In the genomic region with DNA sequence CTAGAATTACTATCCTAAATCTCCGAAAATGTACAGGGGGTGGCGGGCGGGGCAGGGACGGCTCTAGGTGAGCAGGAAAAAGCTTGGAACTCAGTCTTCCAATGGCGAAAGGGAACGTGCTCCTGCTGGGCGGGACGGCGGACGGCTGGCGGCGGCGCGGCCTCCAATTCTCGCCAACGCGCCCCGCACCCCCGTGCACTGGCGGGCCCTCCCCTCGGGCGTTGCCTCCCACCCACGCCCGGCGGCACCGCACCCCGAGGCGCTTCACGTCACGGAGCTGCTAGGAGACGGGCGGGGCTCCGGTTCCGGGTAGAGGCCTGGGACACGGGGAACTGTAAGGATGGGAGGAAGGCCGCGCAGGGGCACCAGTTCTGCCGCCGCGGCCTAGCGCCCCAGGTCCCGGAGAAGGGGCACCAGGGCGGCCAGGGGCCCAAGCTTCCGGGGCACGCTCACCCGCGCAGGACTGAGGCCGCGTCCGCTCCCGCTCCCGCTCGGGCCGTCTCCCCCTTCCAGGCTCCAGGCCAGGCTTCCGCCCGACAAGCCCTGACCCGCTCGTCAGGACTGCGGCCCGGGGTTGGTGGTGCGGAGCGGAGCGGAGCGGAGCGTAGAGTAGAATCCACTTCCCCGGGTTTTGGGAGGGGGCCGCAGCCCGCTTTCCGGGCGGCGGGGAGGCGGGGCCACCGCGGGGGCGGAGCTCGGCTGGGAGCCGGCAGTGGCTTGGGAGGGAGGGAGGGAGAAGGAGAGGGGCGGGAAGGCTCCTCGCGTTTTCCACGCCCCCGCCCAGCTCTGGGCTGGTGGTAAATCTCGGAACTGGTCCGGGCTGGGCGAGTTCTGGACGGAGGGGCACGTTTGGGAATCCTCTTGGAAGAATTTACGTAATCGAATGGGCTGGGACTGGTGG, we compare ENCODE assay signal across 1 cellular context.
A peak's percentile ranks its signal among the peaks of the same experiment; 100 is the strongest.
TF ChIP-seq lines count a peak whose summit lies in the region.

DDX59 (minus strand) TSS at position 594 of the 901 bp plus-strand sequence. CDS start 3,167 bp downstream, outside the sequence.

TF ChIP-seq in HepG2, 621 proteins besides CTCF, POLR2A, EP300 and RAD21 (continued from another document and continues in another):
- TF ChIP-seq, protein P1, sequence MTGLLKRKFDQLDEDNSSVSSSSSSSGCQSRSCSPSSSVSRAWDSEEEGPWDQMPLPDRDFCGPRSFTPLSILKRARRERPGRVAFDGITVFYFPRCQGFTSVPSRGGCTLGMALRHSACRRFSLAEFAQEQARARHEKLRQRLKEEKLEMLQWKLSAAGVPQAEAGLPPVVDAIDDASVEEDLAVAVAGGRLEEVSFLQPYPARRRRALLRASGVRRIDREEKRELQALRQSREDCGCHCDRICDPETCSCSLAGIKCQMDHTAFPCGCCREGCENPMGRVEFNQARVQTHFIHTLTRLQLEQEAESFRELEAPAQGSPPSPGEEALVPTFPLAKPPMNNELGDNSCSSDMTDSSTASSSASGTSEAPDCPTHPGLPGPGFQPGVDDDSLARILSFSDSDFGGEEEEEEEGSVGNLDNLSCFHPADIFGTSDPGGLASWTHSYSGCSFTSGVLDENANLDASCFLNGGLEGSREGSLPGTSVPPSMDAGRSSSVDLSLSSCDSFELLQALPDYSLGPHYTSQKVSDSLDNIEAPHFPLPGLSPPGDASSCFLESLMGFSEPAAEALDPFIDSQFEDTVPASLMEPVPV (CRISPR knock-in tag; IDR thresholded peaks at IDR 0.05): 0 out of 2 replicates have a peak, but pooled peaks have one; percentile 75
- TF ChIP-seq, protein P2, sequence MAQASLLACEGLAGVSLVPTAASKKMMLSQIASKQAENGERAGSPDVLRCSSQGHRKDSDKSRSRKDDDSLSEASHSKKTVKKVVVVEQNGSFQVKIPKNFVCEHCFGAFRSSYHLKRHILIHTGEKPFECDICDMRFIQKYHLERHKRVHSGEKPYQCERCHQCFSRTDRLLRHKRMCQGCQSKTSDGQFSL (CRISPR knock-in tag; IDR thresholded peaks at IDR 0.05): 0 out of 2 replicates have a peak, but pooled peaks have one; percentile 49
- TF ChIP-seq ARID2 (CRISPR knock-in tag; IDR thresholded peaks at IDR 0.05; ENCODE audit: borderline replicate concordance) (peak; percentile 80; the same call in 1 of the 2 replicates), KDM4B (CRISPR knock-in tag; IDR thresholded peaks at IDR 0.05) (peak; percentile 78; the same call in 1 of the 2 replicates), ZNF335 (CRISPR knock-in tag; IDR thresholded peaks at IDR 0.05) (no peak), ZNF33B (CRISPR knock-in tag; IDR thresholded peaks at IDR 0.05) (peak; percentile 74), PHF21A (CRISPR knock-in tag; IDR thresholded peaks at IDR 0.05) (peak; percentile 83), ZNF614 (CRISPR knock-in tag; IDR thresholded peaks at IDR 0.05; ENCODE audit: borderline replicate concordance) (no peak; the same call in 1 of the 2 replicates), ZNF883 (CRISPR knock-in tag; IDR thresholded peaks at IDR 0.05; ENCODE audit: not compliant biosample characterization) (peak; percentile 76), CHCHD3 (CRISPR knock-in tag; IDR thresholded peaks at IDR 0.05) (0 out of 2 replicates have a peak, but pooled peaks have one; percentile 30), NFYC (CRISPR knock-in tag; IDR thresholded peaks at IDR 0.05) (peak; percentile 53), ARNT (IDR thresholded peaks at IDR 0.05) (no peak), SNAI1 (CRISPR knock-in tag; IDR thresholded peaks at IDR 0.05; ENCODE audit: borderline replicate concordance) (no peak), NCOA2 (CRISPR knock-in tag; IDR thresholded peaks at IDR 0.05) (peak; percentile 42; the same call in 1 of the 2 replicates), E2F2 (CRISPR knock-in tag; IDR thresholded peaks at IDR 0.05; ENCODE audit: borderline replicate concordance) (0 out of 2 replicates have a peak, but pooled peaks have one; percentile 29), PHF8 (CRISPR knock-in tag; IDR thresholded peaks at IDR 0.05) (peak; percentile 95), PHF20 (CRISPR knock-in tag; IDR thresholded peaks at IDR 0.05) (peak; percentile 77), ZNF891 (CRISPR knock-in tag; IDR thresholded peaks at IDR 0.05) (peak; percentile 78; the same call in 1 of the 2 replicates), ZNF792 (CRISPR knock-in tag; IDR thresholded peaks at IDR 0.05) (peak; percentile 85), PCBP2 (optimal IDR thresholded peaks at IDR 0.05; ENCODE audit: low read depth, low read length, poor library complexity, severe bottlenecking) (no peak), HIC2 (CRISPR knock-in tag; IDR thresholded peaks at IDR 0.05; ENCODE audit: low read depth) (peak; percentile 15; the same call in 1 of the 2 replicates), ZNF605 (CRISPR knock-in tag; IDR thresholded peaks at IDR 0.05) (no peak; the same call in 1 of the 2 replicates), FOXK1 (CRISPR knock-in tag; IDR thresholded peaks at IDR 0.05; ENCODE audit: borderline replicate concordance, low read depth) (0 out of 2 replicates have a peak, but pooled peaks have one; percentile 28), NR3C1 (CRISPR knock-in tag; IDR thresholded peaks at IDR 0.05) (no peak), ZFP1 (CRISPR knock-in tag; IDR thresholded peaks at IDR 0.05) (no peak), MED8 (CRISPR knock-in tag; IDR thresholded peaks at IDR 0.05; ENCODE audit: insufficient replicate concordance) (peak; percentile 49), NCOA1 (CRISPR knock-in tag; IDR thresholded peaks at IDR 0.05) (no peak), MBNL3 (CRISPR knock-in tag; conservative IDR thresholded peaks at IDR 0.05) (no peak), ATF1 (CRISPR knock-in tag; IDR thresholded peaks at IDR 0.05) (no peak), BCLAF1 (IDR thresholded peaks at IDR 0.05) (no peak), ZNF747 (CRISPR knock-in tag; IDR thresholded peaks at IDR 0.05; ENCODE audit: borderline replicate concordance) (peak; percentile 68; the same call in 1 of the 2 replicates)
- TF ChIP-seq, protein P3, sequence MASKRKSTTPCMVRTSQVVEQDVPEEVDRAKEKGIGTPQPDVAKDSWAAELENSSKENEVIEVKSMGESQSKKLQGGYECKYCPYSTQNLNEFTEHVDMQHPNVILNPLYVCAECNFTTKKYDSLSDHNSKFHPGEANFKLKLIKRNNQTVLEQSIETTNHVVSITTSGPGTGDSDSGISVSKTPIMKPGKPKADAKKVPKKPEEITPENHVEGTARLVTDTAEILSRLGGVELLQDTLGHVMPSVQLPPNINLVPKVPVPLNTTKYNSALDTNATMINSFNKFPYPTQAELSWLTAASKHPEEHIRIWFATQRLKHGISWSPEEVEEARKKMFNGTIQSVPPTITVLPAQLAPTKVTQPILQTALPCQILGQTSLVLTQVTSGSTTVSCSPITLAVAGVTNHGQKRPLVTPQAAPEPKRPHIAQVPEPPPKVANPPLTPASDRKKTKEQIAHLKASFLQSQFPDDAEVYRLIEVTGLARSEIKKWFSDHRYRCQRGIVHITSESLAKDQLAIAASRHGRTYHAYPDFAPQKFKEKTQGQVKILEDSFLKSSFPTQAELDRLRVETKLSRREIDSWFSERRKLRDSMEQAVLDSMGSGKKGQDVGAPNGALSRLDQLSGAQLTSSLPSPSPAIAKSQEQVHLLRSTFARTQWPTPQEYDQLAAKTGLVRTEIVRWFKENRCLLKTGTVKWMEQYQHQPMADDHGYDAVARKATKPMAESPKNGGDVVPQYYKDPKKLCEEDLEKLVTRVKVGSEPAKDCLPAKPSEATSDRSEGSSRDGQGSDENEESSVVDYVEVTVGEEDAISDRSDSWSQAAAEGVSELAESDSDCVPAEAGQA (IDR thresholded peaks at IDR 0.05; ENCODE audit: low read depth): no peak
- TF ChIP-seq, protein P3 (CRISPR knock-in tag; IDR thresholded peaks at IDR 0.05; ENCODE audit: borderline replicate concordance): no peak
- TF ChIP-seq, protein P4, sequence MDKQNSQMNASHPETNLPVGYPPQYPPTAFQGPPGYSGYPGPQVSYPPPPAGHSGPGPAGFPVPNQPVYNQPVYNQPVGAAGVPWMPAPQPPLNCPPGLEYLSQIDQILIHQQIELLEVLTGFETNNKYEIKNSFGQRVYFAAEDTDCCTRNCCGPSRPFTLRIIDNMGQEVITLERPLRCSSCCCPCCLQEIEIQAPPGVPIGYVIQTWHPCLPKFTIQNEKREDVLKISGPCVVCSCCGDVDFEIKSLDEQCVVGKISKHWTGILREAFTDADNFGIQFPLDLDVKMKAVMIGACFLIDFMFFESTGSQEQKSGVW (CRISPR knock-in tag; IDR thresholded peaks at IDR 0.05; ENCODE audit: borderline replicate concordance): no peak
- TF ChIP-seq, protein P5, sequence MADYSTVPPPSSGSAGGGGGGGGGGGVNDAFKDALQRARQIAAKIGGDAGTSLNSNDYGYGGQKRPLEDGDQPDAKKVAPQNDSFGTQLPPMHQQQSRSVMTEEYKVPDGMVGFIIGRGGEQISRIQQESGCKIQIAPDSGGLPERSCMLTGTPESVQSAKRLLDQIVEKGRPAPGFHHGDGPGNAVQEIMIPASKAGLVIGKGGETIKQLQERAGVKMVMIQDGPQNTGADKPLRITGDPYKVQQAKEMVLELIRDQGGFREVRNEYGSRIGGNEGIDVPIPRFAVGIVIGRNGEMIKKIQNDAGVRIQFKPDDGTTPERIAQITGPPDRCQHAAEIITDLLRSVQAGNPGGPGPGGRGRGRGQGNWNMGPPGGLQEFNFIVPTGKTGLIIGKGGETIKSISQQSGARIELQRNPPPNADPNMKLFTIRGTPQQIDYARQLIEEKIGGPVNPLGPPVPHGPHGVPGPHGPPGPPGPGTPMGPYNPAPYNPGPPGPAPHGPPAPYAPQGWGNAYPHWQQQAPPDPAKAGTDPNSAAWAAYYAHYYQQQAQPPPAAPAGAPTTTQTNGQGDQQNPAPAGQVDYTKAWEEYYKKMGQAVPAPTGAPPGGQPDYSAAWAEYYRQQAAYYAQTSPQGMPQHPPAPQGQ (CRISPR knock-in tag; IDR thresholded peaks at IDR 0.05; ENCODE audit: borderline replicate concordance): 0 out of 2 replicates have a peak, but pooled peaks have one; percentile 70
- TF ChIP-seq, protein P6, sequence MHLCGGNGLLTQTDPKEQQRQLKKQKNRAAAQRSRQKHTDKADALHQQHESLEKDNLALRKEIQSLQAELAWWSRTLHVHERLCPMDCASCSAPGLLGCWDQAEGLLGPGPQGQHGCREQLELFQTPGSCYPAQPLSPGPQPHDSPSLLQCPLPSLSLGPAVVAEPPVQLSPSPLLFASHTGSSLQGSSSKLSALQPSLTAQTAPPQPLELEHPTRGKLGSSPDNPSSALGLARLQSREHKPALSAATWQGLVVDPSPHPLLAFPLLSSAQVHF (CRISPR knock-in tag; IDR thresholded peaks at IDR 0.05): no peak
